ENCODE assay signal across 31 cellular contexts in genomic region chr18:10190564-10190963, GRCh38.
DNase-seq lines count a peak whose midpoint lies in the region; ATAC-seq, FAIRE-seq and TF ChIP-seq lines count a peak whose summit lies in the region.
"Had no signal": no experiment of that assay in that cellular context is flagged by ENCODE, and none has a peak within 500 bp of the region (broad histone marks: within the 10 kb centered on the region; RNA-seq: fewer than 3 reads in every experiment).

No MANE protein-coding gene starts in this region.

- intact Hi-C loops in IMR-90 (cut with micrococcal nuclease), result no loop called here

- no peak overlapping the region for H2BK15ac ChIP-seq in IMR-90 (ENCODE audit: low read depth, low read length)

- H2AK9ac ChIP-seq in IMR-90 (replicated peaks; ENCODE audit: low read depth, low read length, poor library complexity), result no peak overlapping the region

- no peaks in the 10 kb centered on the region; the same call in 1 of the 2 replicates for H3K9me1 ChIP-seq in IMR-90 (ENCODE audit: insufficient read depth, low read length)

- H3K9me3 ChIP-seq in IMR-90 (ENCODE audit: control insufficient read depth, insufficient read depth, low read length), result no peaks in the 10 kb centered on the region
- H3K9me3 ChIP-seq: Caco-2, esophagus muscularis mucosa, gastroesophageal sphincter, pancreas, tibial nerve had no signal

- no peak overlapping the region for H3K4me2 ChIP-seq in IMR-90 (ENCODE audit: low read depth, low read length)

- H4K91ac ChIP-seq in IMR-90 (ENCODE audit: insufficient read depth, low read depth, low read length), result no peak overlapping the region

- H3K79me1 ChIP-seq in IMR-90 (ENCODE audit: low read depth in 1 of 2, low read length in 2 of 2), result no peaks in the 10 kb centered on the region

- no peak for FAIRE-seq in RCC 7860 (lab: Jason Lieb, UNC)
- no peak for FAIRE-seq in frontal cortex (lab: Jason Lieb, UNC)
- FAIRE-seq: GM12878, HepG2, pancreas, small intestine had no signal

- H3K4me1 ChIP-seq in IMR-90 (ENCODE audit: control insufficient read depth, insufficient read depth, low read length), result no peaks in the 10 kb centered on the region; the same call in 1 of the 2 replicates
- H3K4me1 ChIP-seq: Caco-2, pancreas had no signal

- TF ChIP-seq RAD21 in IMR-90 (IDR thresholded peaks at IDR 0.05; ENCODE audit: low read length), result no peak

- H2BK5ac ChIP-seq in IMR-90 (ENCODE audit: low read depth, low read length, poor library complexity, severe bottlenecking), result no peak overlapping the region

- TF ChIP-seq POLR2A in IMR-90 (IDR thresholded peaks at IDR 0.05; ENCODE audit: low read depth, low read length), result no peak

- CTCF ChIA-PET in IMR-90 (lab: Yijun Ruan, JAX), result no interaction called here

- H3K14ac ChIP-seq in IMR-90 (replicated peaks; ENCODE audit: low read depth, low read length), result 0 out of 2 replicates have a peak overlapping the region, but pooled peaks have one; percentile 30

- no peak for TF ChIP-seq CTCF in IMR-90 (conservative IDR thresholded peaks at IDR 0.05; ENCODE audit: low read depth, low read length)
- no peak for TF ChIP-seq CTCF in astrocyte of the spinal cord (IDR thresholded peaks at IDR 0.05; ENCODE audit: low read depth, low read length)

- in situ Hi-C loops in IMR-90 (cut with MboI; ENCODE audit: low sequenced_read_pairs) (no loop called here), astrocyte of the spinal cord (cut with HindIII; ENCODE audit: low sequenced_read_pairs) (no loop called here)

- H3K23ac ChIP-seq in IMR-90 (ENCODE audit: low read depth, low read length), result no peak overlapping the region

- no peaks in the 10 kb centered on the region; the same call in 1 of the 2 replicates for H3K27me3 ChIP-seq in IMR-90 (ENCODE audit: control insufficient read depth, insufficient read depth, low read length)
- H3K27me3 ChIP-seq: cardiac muscle cell, esophagus muscularis mucosa, gastroesophageal sphincter, pancreas, tibial nerve had no signal

- H3K9ac ChIP-seq in IMR-90 (ENCODE audit: low read depth, low read length), result no peak overlapping the region

- no peak overlapping the region for H4K5ac ChIP-seq in IMR-90 (ENCODE audit: low read depth, low read length)

- H3K36me3 ChIP-seq in IMR-90 (ENCODE audit: control insufficient read depth, insufficient read depth, low read length), result no peaks in the 10 kb centered on the region
- H3K36me3 ChIP-seq: cardiac muscle cell, esophagus muscularis mucosa, gastroesophageal sphincter, pancreas, tibial nerve had no signal

- ATAC-seq in IMR-90 (ENCODE audit: low read depth) (no peak), HG02623 (IDR thresholded peaks at IDR 0.05; ENCODE audit: unreplicated experiment) (no peak)
- ATAC-seq: gastroesophageal sphincter, GM12878, HepG2, left ventricle myocardium superior, pancreas had no signal

- H3K27ac ChIP-seq in IMR-90 (ENCODE audit: insufficient read depth, low read length), result no peak overlapping the region
- H3K27ac ChIP-seq: cardiac muscle cell, esophagus muscularis mucosa, gastroesophageal sphincter, pancreas, tibial nerve, VCaP had no signal

- 0 out of 2 replicates have a peak overlapping the region, but pooled peaks have one; percentile 4 for H2BK20ac ChIP-seq in IMR-90 (ENCODE audit: low read depth, low read length)

- H3K4ac ChIP-seq in IMR-90 (ENCODE audit: low read depth, low read length), result no peak overlapping the region; the same call in 1 of the 2 replicates

- no peak overlapping the region for H3K18ac ChIP-seq in IMR-90 (ENCODE audit: low read depth, low read length)

- peak overlapping the region; percentile 63 for H2BK120ac ChIP-seq in IMR-90 (ENCODE audit: low read depth, low read length)

- BruUV-seq in IMR-90 (replicated peaks; lab: Mats Ljungman, UMichigan), result no TSS peak

- no peak overlapping the region for H3K56ac ChIP-seq in IMR-90 (ENCODE audit: extremely low read depth, insufficient read depth, low read length)

- DNase-seq in AG20443 (ENCODE audit: low spot score) (peak; percentile 55), IMR-90 (peak; percentile 20), astrocyte of the spinal cord (ENCODE audit: low read depth, low spot score) (peak; percentile 75), myocyte (ENCODE audit: low read depth) (peak; percentile 73), RCC 7860 (ENCODE audit: low spot score) (no peak), frontal cortex (ENCODE audit: low spot score in 2 of 2) (no peak)
- DNase-seq: activated CD4-positive, alpha-beta T cell treated with anti-CD3 and anti-CD28 coated beads for 48 hours; activated naive CD4-positive, alpha-beta T cell; activated T-cell treated with anti-CD3 and anti-CD28 coated beads, Interleukin-2, amount 50 U/mL, for 48 hours; Caco-2; DMS79; endodermal cell; GOT3; left ventricle myocardium superior; NCI-H1048; NCI-H1694 treated with DMSO at 0.1 percent for 48 hours; NCI-H2171; NCI-H510A treated with DMSO at 0.1 percent for 48 hours; pancreas; retina; Right ventricle myocardium superior; small intestine; stimulated activated CD4-positive, alpha-beta T cell treated with anti-CD3 and anti-CD28 coated beads, Interleukin-1b, Interleukin-23, amount 100 ng/mL, for 48 hours had no signal

- no peaks in the 10 kb centered on the region for H4K20me1 ChIP-seq in IMR-90 (ENCODE audit: insufficient read depth, low read length)

- H2AFZ ChIP-seq in IMR-90 (replicated peaks; ENCODE audit: low read length, poor library complexity), result no peak overlapping the region

- H4K8ac ChIP-seq in IMR-90 (ENCODE audit: low read depth in 2 of 2, low read length in 2 of 2), result no peak overlapping the region

- no peak overlapping the region for H3K4me3 ChIP-seq in IMR-90 (ENCODE audit: insufficient read depth, low read depth, low read length)
- no peak overlapping the region for H3K4me3 ChIP-seq in astrocyte of the spinal cord (ENCODE audit: low read depth, low read length)
- H3K4me3 ChIP-seq: cardiac muscle cell, esophagus muscularis mucosa, gastroesophageal sphincter, GM12878, pancreas, tibial nerve had no signal

- POLR2A ChIA-PET in IMR-90 (lab: Charles Lee; ENCODE audit: unreplicated experiment), result no interaction called here

- WGBS in IMR-90 (ENCODE audit: extremely low coverage in 2 of 2, insufficient read length in 1 of 2), 2 experiments, result no CpG with 5 or more reads among the region's 4 CpGs

- no peak overlapping the region for H2AK5ac ChIP-seq in IMR-90 (ENCODE audit: low read depth, low read length)

- dilution Hi-C loops in IMR-90 (cut with HindIII; ENCODE audit: low sequenced_read_pairs, unreplicated experiment), result no loop called here

TF ChIP-seq in IMR-90, 13 proteins besides CTCF, POLR2A, EP300 and RAD21:
- TF ChIP-seq NFE2L2 (IDR thresholded peaks at IDR 0.05; ENCODE audit: low read depth, low read length) (no peak), RFX5 (IDR thresholded peaks at IDR 0.05; ENCODE audit: low read depth, low read length) (no peak), FOS (IDR thresholded peaks at IDR 0.05; ENCODE audit: low read depth, low read length) (no peak), MAFK (IDR thresholded peaks at IDR 0.05; ENCODE audit: low read depth, low read length) (no peak), MXI1 (IDR thresholded peaks at IDR 0.05; ENCODE audit: borderline replicate concordance, low read depth, low read length) (no peak), SMC3 (IDR thresholded peaks at IDR 0.05; ENCODE audit: low read depth, low read length) (no peak), RCOR1 (IDR thresholded peaks at IDR 0.05; ENCODE audit: insufficient replicate concordance, low read length) (no peak), USF2 (IDR thresholded peaks at IDR 0.05; ENCODE audit: low read depth, low read length) (no peak), ELK1 (IDR thresholded peaks at IDR 0.05; ENCODE audit: borderline replicate concordance, low read depth, low read length) (no peak), BHLHE40 (IDR thresholded peaks at IDR 0.05; ENCODE audit: low read depth, low read length) (no peak), CHD1 (IDR thresholded peaks at IDR 0.05; ENCODE audit: low read depth, low read length) (no peak)

Comparison
In these comparisons a context has a peak if more than half of its experiments do, and no peak if none do; other contexts are left out.
1. DNase-seq: peak in AG20443 (single experiment), IMR-90 (single experiment), astrocyte of the spinal cord (single experiment) and myocyte (single experiment); none in RCC 7860 (single experiment) and frontal cortex (0 of 2).